In genomic region chr2:85998071-85998991, GRCh38 we compare ENCODE assay signal across 8 cellular contexts.
DNase-seq lines count a peak whose midpoint lies in the region; ATAC-seq and TF ChIP-seq lines count a peak whose summit lies in the region.

No MANE protein-coding gene starts in this region.

- no peaks in the 10 kb centered on the region for H3K27me3 Mint-ChIP-seq in T-cell

- H3K36me3 Mint-ChIP-seq in T-cell, result no peaks in the 10 kb centered on the region

- H3K36me3 ChIP-seq in ES-I3 (ENCODE audit: insufficient read depth, low read length) (no peaks in the 10 kb centered on the region), cardiac muscle cell (no peaks in the 10 kb centered on the region), skeletal muscle tissue (ENCODE audit: control insufficient read depth in 3 of 3, insufficient read depth in 3 of 3, low read length in 3 of 3) (no peaks in the 10 kb centered on the region)

- ATAC-seq in T-cell (replicated peaks in 1 of 4) (peak in 1 of 4 experiments; percentile 35), HG02852 (IDR thresholded peaks at IDR 0.05; ENCODE audit: unreplicated experiment) (no peak)

- DNase-seq in T-cell, result peak in 2 of 34 experiments; percentile 12 to 17
- DNase-seq in cardiac muscle cell (ENCODE audit: low read depth in 1 of 2, low spot score in 1 of 2), result peak; percentile 21 to 88
- no peak for DNase-seq in stimulated activated CD8-positive, alpha-beta memory T cell treated with anti-CD3 and anti-CD28 coated beads, Interleukin-4, amount 100 ng/mL, for 48 hours
- no peak for DNase-seq in NK-92 (lab: John Stamatoyannopoulos, UW; ENCODE audit: unreplicated experiment)
- no peak for DNase-seq in NCI-H1105 (lab: John Stamatoyannopoulos, UW)

- H3K27ac ChIP-seq in cardiac muscle cell (peak overlapping the region; percentile 68), skeletal muscle tissue (ENCODE audit: low read depth, low read length) (peak overlapping the region; percentile 68)

- H3K27me3 ChIP-seq in cardiac muscle cell (no peaks in the 10 kb centered on the region), skeletal muscle tissue (ENCODE audit: control insufficient read depth in 3 of 3, insufficient read depth in 3 of 3, low read length in 3 of 3) (no peaks in the 10 kb centered on the region)

- peaks cover 0 to 3% (median 3%) of the 10 kb centered on the region in 3 donors for H3K9me3 Mint-ChIP-seq in T-cell

- peak overlapping the region in 2 of 3 donors; percentile 17 to 42 for H3K4me3 Mint-ChIP-seq in T-cell

- H3K4me1 Mint-ChIP-seq in T-cell, result peaks cover 50 to 76% (median 60%) of the 10 kb centered on the region in 3 donors

- POLR2A ChIA-PET in T-cell (lab: Charles Lee), result no interaction called here

- TF ChIP-seq CTCF in cardiac muscle cell (IDR thresholded peaks at IDR 0.05; ENCODE audit: low read depth, low read length), result no peak

- H3K9ac ChIP-seq in ES-I3 (ENCODE audit: low read depth, low read length) (peak overlapping the region; percentile 3; the same call in 1 of the 2 replicates), skeletal muscle tissue (ENCODE audit: low read depth in 1 of 3, low read length in 3 of 3) (peak overlapping the region in 1 of 3 donors; percentile 25)

- H3K4me3 ChIP-seq in cardiac muscle cell (no peak overlapping the region), skeletal muscle tissue (ENCODE audit: low read length in 3 of 3) (no peak overlapping the region)

- 0 out of 2 replicates have a peak, but pooled peaks cover 3% of the 10 kb centered on the region for H3K9me3 ChIP-seq in ES-I3 (ENCODE audit: control insufficient read depth, insufficient read depth, low read length)
- H3K9me3 ChIP-seq in cardiac muscle cell (ENCODE audit: low read depth), result no peaks in the 10 kb centered on the region
- no peaks in the 10 kb centered on the region for H3K9me3 ChIP-seq in skeletal muscle tissue (ENCODE audit: control insufficient read depth in 3 of 3, low read length in 3 of 3)

- H3K4me1 ChIP-seq in ES-I3 (ENCODE audit: insufficient read depth, low read length) (peaks cover 24% of the 10 kb centered on the region; the same call in 1 of the 2 replicates), cardiac muscle cell (ENCODE audit: low read depth) (peaks cover 39% of the 10 kb centered on the region), skeletal muscle tissue (ENCODE audit: control insufficient read depth in 3 of 3, insufficient read depth in 3 of 3, low read length in 3 of 3) (peaks cover 49 to 59% (median 58%) of the 10 kb centered on the region in 3 donors)

- peak overlapping the region; percentile 92 to 96 for H3K27ac Mint-ChIP-seq in T-cell

- CTCF ChIA-PET in T-cell (lab: Charles Lee), result interaction anchor here in 1 of 2 donors (0.6 kb wide), 1 partner anchor 183 kb away, joined by 4 read pairs; no protein-coding TSS in a partner anchor

Comparison
In these comparisons a context has a peak if more than half of its experiments do, and no peak if none do; other contexts are left out.
1. DNase-seq: peak in cardiac muscle cell (2 of 2); none in stimulated activated CD8-positive, alpha-beta memory T cell treated with anti-CD3 and anti-CD28 coated beads, Interleukin-4, amount 100 ng/mL, for 48 hours (single experiment), NK-92 (single experiment) and NCI-H1105 (single experiment).